Comparison of ENCODE assay signal across 1 cellular context in the genomic region with DNA sequence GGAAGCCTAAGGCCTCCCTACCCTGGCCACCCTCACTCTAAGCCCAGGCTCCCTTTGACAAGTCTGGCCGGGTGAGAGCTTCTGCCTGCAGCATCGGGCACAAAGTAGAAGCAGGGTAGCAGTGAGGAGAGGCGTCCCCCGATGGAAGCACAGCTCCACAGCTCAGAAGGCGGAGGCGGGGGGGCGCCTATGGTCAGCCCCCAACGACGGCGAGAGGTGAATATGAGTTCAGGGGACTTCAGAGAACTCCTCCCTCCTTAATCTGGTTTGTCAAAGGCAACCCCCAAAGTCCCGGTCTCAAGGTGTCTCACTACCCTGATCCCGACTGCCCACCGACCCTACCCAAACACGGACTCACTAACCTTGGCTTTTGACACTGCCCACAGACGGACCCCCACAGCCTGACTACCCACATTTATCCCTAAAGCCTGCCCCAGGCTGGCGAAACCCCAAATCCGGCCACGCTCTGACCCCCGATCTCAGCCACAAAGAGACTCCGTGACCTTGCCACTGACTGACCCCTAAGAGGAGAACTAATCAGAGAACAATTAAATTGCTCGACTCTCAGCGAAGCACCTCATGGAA.
TF ChIP-seq lines count a peak whose summit lies in the region.

No MANE protein-coding gene starts in this region.

TF ChIP-seq in HepG2, 621 proteins besides CTCF, POLR2A, EP300 and RAD21 (continued from another document and continues in another):
- TF ChIP-seq, protein P1, sequence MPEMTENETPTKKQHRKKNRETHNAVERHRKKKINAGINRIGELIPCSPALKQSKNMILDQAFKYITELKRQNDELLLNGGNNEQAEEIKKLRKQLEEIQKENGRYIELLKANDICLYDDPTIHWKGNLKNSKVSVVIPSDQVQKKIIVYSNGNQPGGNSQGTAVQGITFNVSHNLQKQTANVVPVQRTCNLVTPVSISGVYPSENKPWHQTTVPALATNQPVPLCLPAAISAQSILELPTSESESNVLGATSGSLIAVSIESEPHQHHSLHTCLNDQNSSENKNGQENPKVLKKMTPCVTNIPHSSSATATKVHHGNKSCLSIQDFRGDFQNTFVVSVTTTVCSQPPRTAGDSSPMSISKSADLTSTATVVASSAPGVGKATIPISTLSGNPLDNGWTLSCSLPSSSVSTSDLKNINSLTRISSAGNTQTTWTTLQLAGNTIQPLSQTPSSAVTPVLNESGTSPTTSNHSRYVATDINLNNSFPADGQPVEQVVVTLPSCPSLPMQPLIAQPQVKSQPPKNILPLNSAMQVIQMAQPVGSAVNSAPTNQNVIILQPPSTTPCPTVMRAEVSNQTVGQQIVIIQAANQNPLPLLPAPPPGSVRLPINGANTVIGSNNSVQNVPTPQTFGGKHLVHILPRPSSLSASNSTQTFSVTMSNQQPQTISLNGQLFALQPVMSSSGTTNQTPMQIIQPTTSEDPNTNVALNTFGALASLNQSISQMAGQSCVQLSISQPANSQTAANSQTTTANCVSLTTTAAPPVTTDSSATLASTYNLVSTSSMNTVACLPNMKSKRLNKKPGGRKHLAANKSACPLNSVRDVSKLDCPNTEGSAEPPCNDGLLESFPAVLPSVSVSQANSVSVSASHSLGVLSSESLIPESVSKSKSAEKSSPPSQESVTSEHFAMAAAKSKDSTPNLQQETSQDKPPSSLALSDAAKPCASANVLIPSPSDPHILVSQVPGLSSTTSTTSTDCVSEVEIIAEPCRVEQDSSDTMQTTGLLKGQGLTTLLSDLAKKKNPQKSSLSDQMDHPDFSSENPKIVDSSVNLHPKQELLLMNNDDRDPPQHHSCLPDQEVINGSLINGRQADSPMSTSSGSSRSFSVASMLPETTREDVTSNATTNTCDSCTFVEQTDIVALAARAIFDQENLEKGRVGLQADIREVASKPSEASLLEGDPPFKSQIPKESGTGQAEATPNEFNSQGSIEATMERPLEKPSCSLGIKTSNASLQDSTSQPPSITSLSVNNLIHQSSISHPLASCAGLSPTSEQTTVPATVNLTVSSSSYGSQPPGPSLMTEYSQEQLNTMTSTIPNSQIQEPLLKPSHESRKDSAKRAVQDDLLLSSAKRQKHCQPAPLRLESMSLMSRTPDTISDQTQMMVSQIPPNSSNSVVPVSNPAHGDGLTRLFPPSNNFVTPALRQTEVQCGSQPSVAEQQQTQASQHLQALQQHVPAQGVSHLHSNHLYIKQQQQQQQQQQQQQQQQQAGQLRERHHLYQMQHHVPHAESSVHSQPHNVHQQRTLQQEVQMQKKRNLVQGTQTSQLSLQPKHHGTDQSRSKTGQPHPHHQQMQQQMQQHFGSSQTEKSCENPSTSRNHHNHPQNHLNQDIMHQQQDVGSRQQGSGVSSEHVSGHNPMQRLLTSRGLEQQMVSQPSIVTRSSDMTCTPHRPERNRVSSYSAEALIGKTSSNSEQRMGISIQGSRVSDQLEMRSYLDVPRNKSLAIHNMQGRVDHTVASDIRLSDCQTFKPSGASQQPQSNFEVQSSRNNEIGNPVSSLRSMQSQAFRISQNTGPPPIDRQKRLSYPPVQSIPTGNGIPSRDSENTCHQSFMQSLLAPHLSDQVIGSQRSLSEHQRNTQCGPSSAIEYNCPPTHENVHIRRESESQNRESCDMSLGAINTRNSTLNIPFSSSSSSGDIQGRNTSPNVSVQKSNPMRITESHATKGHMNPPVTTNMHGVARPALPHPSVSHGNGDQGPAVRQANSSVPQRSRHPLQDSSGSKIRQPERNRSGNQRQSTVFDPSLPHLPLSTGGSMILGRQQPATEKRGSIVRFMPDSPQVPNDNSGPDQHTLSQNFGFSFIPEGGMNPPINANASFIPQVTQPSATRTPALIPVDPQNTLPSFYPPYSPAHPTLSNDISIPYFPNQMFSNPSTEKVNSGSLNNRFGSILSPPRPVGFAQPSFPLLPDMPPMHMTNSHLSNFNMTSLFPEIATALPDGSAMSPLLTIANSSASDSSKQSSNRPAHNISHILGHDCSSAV (CRISPR knock-in tag; IDR thresholded peaks at IDR 0.05; ENCODE audit: borderline replicate concordance), result no peak
- no peak for TF ChIP-seq AGO2 (optimal IDR thresholded peaks at IDR 0.05; ENCODE audit: low read depth, low read length)
- TF ChIP-seq, protein P2, sequence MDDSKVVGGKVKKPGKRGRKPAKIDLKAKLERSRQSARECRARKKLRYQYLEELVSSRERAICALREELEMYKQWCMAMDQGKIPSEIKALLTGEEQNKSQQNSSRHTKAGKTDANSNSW (CRISPR knock-in tag; IDR thresholded peaks at IDR 0.05; ENCODE audit: borderline replicate concordance), result no peak
- TF ChIP-seq ZNF205 (CRISPR knock-in tag; IDR thresholded peaks at IDR 0.05), result no peak
- TF ChIP-seq JUN (CRISPR knock-in tag; IDR thresholded peaks at IDR 0.05), result no peak
- TF ChIP-seq CHD2 (IDR thresholded peaks at IDR 0.05; ENCODE audit: low read depth, low read length), result no peak
- TF ChIP-seq, protein P3, sequence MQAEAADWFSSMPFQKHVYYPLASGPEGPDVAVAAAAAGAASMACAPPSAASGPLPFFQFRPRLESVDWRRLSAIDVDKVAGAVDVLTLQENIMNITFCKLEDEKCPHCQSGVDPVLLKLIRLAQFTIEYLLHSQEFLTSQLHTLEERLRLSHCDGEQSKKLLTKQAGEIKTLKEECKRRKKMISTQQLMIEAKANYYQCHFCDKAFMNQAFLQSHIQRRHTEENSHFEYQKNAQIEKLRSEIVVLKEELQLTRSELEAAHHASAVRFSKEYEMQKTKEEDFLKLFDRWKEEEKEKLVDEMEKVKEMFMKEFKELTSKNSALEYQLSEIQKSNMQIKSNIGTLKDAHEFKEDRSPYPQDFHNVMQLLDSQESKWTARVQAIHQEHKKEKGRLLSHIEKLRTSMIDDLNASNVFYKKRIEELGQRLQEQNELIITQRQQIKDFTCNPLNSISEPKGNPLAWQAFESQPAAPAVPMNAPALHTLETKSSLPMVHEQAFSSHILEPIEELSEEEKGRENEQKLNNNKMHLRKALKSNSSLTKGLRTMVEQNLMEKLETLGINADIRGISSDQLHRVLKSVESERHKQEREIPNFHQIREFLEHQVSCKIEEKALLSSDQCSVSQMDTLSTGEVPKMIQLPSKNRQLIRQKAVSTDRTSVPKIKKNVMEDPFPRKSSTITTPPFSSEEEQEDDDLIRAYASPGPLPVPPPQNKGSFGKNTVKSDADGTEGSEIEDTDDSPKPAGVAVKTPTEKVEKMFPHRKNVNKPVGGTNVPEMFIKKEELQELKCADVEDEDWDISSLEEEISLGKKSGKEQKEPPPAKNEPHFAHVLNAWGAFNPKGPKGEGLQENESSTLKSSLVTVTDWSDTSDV (CRISPR knock-in tag; IDR thresholded peaks at IDR 0.05), result no peak
- TF ChIP-seq, protein P4, sequence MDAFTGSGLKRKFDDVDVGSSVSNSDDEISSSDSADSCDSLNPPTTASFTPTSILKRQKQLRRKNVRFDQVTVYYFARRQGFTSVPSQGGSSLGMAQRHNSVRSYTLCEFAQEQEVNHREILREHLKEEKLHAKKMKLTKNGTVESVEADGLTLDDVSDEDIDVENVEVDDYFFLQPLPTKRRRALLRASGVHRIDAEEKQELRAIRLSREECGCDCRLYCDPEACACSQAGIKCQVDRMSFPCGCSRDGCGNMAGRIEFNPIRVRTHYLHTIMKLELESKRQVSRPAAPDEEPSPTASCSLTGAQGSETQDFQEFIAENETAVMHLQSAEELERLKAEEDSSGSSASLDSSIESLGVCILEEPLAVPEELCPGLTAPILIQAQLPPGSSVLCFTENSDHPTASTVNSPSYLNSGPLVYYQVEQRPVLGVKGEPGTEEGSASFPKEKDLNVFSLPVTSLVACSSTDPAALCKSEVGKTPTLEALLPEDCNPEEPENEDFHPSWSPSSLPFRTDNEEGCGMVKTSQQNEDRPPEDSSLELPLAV (CRISPR knock-in tag; conservative IDR thresholded peaks at IDR 0.05; ENCODE audit: low read depth), result no peak
- TF ChIP-seq GATAD2A (CRISPR knock-in tag; IDR thresholded peaks at IDR 0.05), result no peak
- TF ChIP-seq FOSL2 (CRISPR knock-in tag; IDR thresholded peaks at IDR 0.05), result no peak
- no peak; the same call in 1 of the 2 replicates for TF ChIP-seq CHD4 (IDR thresholded peaks at IDR 0.05; ENCODE audit: borderline replicate concordance, low read length)
- TF ChIP-seq ZNF768 (CRISPR knock-in tag; IDR thresholded peaks at IDR 0.05), result peak; percentile 76; the same call in 1 of the 2 replicates
- TF ChIP-seq ASH2L (IDR thresholded peaks at IDR 0.05; ENCODE audit: insufficient read length, low read depth, low read length), result no peak
- TF ChIP-seq SKI (IDR thresholded peaks at IDR 0.05; ENCODE audit: partially characterized antibody), result no peak
- 0 out of 2 replicates have a peak, but pooled peaks have one; percentile 25 for TF ChIP-seq PHF21A (CRISPR knock-in tag; IDR thresholded peaks at IDR 0.05)
- TF ChIP-seq, protein P5, sequence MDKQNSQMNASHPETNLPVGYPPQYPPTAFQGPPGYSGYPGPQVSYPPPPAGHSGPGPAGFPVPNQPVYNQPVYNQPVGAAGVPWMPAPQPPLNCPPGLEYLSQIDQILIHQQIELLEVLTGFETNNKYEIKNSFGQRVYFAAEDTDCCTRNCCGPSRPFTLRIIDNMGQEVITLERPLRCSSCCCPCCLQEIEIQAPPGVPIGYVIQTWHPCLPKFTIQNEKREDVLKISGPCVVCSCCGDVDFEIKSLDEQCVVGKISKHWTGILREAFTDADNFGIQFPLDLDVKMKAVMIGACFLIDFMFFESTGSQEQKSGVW (CRISPR knock-in tag; IDR thresholded peaks at IDR 0.05; ENCODE audit: borderline replicate concordance), result no peak
- TF ChIP-seq ZNF788 (CRISPR knock-in tag; IDR thresholded peaks at IDR 0.05; ENCODE audit: borderline replicate concordance), result no peak
- no peak for TF ChIP-seq NAIF1 (CRISPR knock-in tag; IDR thresholded peaks at IDR 0.05; ENCODE audit: borderline replicate concordance)
- TF ChIP-seq, protein P6, sequence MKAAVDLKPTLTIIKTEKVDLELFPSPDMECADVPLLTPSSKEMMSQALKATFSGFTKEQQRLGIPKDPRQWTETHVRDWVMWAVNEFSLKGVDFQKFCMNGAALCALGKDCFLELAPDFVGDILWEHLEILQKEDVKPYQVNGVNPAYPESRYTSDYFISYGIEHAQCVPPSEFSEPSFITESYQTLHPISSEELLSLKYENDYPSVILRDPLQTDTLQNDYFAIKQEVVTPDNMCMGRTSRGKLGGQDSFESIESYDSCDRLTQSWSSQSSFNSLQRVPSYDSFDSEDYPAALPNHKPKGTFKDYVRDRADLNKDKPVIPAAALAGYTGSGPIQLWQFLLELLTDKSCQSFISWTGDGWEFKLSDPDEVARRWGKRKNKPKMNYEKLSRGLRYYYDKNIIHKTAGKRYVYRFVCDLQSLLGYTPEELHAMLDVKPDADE (CRISPR knock-in tag; IDR thresholded peaks at IDR 0.05), result no peak
- no peak for TF ChIP-seq ZNF17 (CRISPR knock-in tag; IDR thresholded peaks at IDR 0.05)
- no peak for TF ChIP-seq MLLT10 (CRISPR knock-in tag; IDR thresholded peaks at IDR 0.05)
- no peak for TF ChIP-seq HDAC2 (CRISPR knock-in tag; IDR thresholded peaks at IDR 0.05)
- 0 out of 2 replicates have a peak, but pooled peaks have one; percentile 52 for TF ChIP-seq MTA1 (CRISPR knock-in tag; IDR thresholded peaks at IDR 0.05; ENCODE audit: borderline replicate concordance)
- TF ChIP-seq IRF2 (CRISPR knock-in tag; IDR thresholded peaks at IDR 0.05), result no peak
- TF ChIP-seq, protein P7, sequence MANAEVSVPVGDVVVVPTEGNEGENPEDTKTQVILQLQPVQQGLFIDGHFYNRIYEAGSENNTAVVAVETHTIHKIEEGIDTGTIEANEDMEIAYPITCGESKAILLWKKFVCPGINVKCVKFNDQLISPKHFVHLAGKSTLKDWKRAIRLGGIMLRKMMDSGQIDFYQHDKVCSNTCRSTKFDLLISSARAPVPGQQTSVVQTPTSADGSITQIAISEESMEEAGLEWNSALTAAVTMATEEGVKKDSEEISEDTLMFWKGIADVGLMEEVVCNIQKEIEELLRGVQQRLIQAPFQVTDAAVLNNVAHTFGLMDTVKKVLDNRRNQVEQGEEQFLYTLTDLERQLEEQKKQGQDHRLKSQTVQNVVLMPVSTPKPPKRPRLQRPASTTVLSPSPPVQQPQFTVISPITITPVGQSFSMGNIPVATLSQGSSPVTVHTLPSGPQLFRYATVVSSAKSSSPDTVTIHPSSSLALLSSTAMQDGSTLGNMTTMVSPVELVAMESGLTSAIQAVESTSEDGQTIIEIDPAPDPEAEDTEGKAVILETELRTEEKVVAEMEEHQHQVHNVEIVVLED (CRISPR knock-in tag; IDR thresholded peaks at IDR 0.05; ENCODE audit: borderline replicate concordance), result peak; percentile 21; the same call in 1 of the 2 replicates
- TF ChIP-seq ZNF878 (CRISPR knock-in tag; IDR thresholded peaks at IDR 0.05), result 0 out of 2 replicates have a peak, but pooled peaks have one; percentile 64
- peak; percentile 20 for TF ChIP-seq RBM39 (IDR thresholded peaks at IDR 0.05; ENCODE audit: low read depth, low read length, poor library complexity, severe bottlenecking)
- TF ChIP-seq, protein P8, sequence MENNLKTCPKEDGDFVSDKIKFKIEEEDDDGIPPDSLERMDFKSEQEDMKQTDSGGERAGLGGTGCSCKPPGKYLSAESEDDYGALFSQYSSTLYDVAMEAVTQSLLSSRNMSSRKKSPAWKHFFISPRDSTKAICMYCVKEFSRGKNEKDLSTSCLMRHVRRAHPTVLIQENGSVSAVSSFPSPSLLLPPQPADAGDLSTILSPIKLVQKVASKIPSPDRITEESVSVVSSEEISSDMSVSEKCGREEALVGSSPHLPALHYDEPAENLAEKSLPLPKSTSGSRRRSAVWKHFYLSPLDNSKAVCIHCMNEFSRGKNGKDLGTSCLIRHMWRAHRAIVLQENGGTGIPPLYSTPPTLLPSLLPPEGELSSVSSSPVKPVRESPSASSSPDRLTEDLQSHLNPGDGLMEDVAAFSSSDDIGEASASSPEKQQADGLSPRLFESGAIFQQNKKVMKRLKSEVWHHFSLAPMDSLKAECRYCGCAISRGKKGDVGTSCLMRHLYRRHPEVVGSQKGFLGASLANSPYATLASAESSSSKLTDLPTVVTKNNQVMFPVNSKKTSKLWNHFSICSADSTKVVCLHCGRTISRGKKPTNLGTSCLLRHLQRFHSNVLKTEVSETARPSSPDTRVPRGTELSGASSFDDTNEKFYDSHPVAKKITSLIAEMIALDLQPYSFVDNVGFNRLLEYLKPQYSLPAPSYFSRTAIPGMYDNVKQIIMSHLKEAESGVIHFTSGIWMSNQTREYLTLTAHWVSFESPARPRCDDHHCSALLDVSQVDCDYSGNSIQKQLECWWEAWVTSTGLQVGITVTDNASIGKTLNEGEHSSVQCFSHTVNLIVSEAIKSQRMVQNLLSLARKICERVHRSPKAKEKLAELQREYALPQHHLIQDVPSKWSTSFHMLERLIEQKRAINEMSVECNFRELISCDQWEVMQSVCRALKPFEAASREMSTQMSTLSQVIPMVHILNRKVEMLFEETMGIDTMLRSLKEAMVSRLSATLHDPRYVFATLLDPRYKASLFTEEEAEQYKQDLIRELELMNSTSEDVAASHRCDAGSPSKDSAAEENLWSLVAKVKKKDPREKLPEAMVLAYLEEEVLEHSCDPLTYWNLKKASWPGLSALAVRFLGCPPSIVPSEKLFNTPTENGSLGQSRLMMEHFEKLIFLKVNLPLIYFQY (CRISPR knock-in tag; IDR thresholded peaks at IDR 0.05; ENCODE audit: borderline replicate concordance), result 0 out of 2 replicates have a peak, but pooled peaks have one; percentile 0
- TF ChIP-seq MED13 (CRISPR knock-in tag; IDR thresholded peaks at IDR 0.05), result no peak
- TF ChIP-seq, protein P9, sequence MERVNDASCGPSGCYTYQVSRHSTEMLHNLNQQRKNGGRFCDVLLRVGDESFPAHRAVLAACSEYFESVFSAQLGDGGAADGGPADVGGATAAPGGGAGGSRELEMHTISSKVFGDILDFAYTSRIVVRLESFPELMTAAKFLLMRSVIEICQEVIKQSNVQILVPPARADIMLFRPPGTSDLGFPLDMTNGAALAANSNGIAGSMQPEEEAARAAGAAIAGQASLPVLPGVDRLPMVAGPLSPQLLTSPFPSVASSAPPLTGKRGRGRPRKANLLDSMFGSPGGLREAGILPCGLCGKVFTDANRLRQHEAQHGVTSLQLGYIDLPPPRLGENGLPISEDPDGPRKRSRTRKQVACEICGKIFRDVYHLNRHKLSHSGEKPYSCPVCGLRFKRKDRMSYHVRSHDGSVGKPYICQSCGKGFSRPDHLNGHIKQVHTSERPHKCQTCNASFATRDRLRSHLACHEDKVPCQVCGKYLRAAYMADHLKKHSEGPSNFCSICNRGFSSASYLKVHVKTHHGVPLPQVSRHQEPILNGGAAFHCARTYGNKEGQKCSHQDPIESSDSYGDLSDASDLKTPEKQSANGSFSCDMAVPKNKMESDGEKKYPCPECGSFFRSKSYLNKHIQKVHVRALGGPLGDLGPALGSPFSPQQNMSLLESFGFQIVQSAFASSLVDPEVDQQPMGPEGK (CRISPR knock-in tag; IDR thresholded peaks at IDR 0.05), result 0 out of 2 replicates have a peak, but pooled peaks have one; percentile 29
